ENCODE assay signal across 33 cellular contexts in genomic region chr9:5644522-5644921, GRCh38.
DNase-seq lines count a peak whose midpoint lies in the region; ATAC-seq, FAIRE-seq and TF ChIP-seq lines count a peak whose summit lies in the region.
"Had no signal": no experiment of that assay in that cellular context is flagged by ENCODE, and none has a peak within 500 bp of the region (broad histone marks: within the 10 kb centered on the region; RNA-seq: fewer than 3 reads in every experiment).

No MANE protein-coding gene starts in this region.

- no peaks in the 10 kb centered on the region for H3K4me1 ChIP-seq in MM.1S (ENCODE audit: low read length)
- H3K4me1 ChIP-seq: HAP-1, left lung had no signal

- H3K4me3 ChIP-seq in fibroblast of mammary gland (ENCODE audit: control insufficient read depth, low read depth, low read length) (no peak overlapping the region), MM.1S (ENCODE audit: low read length) (no peak overlapping the region)
- H3K4me3 ChIP-seq: BLaER1, cardiac muscle cell, coronary artery, esophagus squamous epithelium, gastroesophageal sphincter, HAP-1, left lung, ovary, vagina had no signal

- POLR2A ChIA-PET in RWPE1 (lab: Yijun Ruan, JAX; ENCODE audit: low non-redundant PET): no interaction called here

- CTCF ChIA-PET in RWPE1 (lab: Yijun Ruan, JAX): no interaction called here

- TF ChIP-seq CTCF in RWPE1 (conservative IDR thresholded peaks at IDR 0.05; ENCODE audit: low read depth) (no peak), fibroblast of mammary gland (conservative IDR thresholded peaks at IDR 0.05; ENCODE audit: control insufficient read depth, insufficient read depth, low read depth, low read length) (no peak), MM.1S (IDR thresholded peaks at IDR 0.05; ENCODE audit: low read length) (no peak)

- FAIRE-seq in GM19239 (lab: Jason Lieb, UNC): peak; percentile 82

- no peaks in the 10 kb centered on the region for H3K9me2 ChIP-seq in MM.1S (replicated peaks; ENCODE audit: insufficient read depth, low read length)

- H3K4me1 Mint-ChIP-seq in activated T-cell treated with anti-CD3 and anti-CD28 coated beads, Interleukin-2, amount 50 U/mL, for 24 hours (ENCODE audit: low read depth): peaks cover 48% of the 10 kb centered on the region
- H3K4me1 Mint-ChIP-seq: nephron had no signal

- peaks cover 100% of the 10 kb centered on the region for H3K79me2 ChIP-seq in MM.1S (ENCODE audit: low read length)

- no peak overlapping the region for H2AFZ ChIP-seq in MM.1S (ENCODE audit: low read length)

- peaks cover 40% of the 10 kb centered on the region for H3K9me3 Mint-ChIP-seq in activated T-cell treated with anti-CD3 and anti-CD28 coated beads, Interleukin-2, amount 50 U/mL, for 24 hours

- peaks cover 48% of the 10 kb centered on the region for H3K36me3 Mint-ChIP-seq in activated T-cell treated with anti-CD3 and anti-CD28 coated beads, Interleukin-2, amount 50 U/mL, for 24 hours (ENCODE audit: low read depth)

- H3F3A ChIP-seq in MM.1S (ENCODE audit: insufficient read depth, low read length): no peaks in the 10 kb centered on the region

- DNase-seq in activated T-cell treated with anti-CD3 and anti-CD28 coated beads, Interleukin-2, amount 50 U/mL, for 24 hours: no peak
- DNase-seq in activated T-cell treated with anti-CD3 and anti-CD28 coated beads for 4 hours (no peak), GM19239 (ENCODE audit: insufficient read length, low spot score) (no peak), RWPE1 (ENCODE audit: low spot score) (peak; percentile 13), fibroblast of mammary gland (ENCODE audit: low read depth) (peak; percentile 12), MM.1S (no peak), nucleus accumbens (lab: John Stamatoyannopoulos, UW) (no peak)
- DNase-seq: ACHN; activated B cell treated with CpG ODN at 0.5 μM for 24 hours; activated gamma-delta T cell; amygdala; DND-41; effector memory CD8-positive, alpha-beta T cell; esophagus squamous epithelium; hypothalamus; left lung; midbrain; NCI-H1417 treated with DMSO at 0.1 percent for 48 hours; NCI-H446 treated with DMSO at 0.1 percent for 48 hours; ovary; retina; SHP77 treated with DMSO at 0.1 percent for 48 hours; SW 1271; T1000 had no signal

- H3K27me3 Mint-ChIP-seq in activated T-cell treated with anti-CD3 and anti-CD28 coated beads, Interleukin-2, amount 50 U/mL, for 24 hours: no peaks in the 10 kb centered on the region
- H3K27me3 Mint-ChIP-seq: activated B cell treated with CpG ODN at 0.5 μM for 24 hours; effector memory CD8-positive, alpha-beta T cell; stimulated activated memory B cell treated with anti-CD40 and anti-IgM and Interleukin-4, amounts not matched to agents 10 μg/mL and 1 μg/mL and 100 μg/mL, for 72 hours had no signal

- H3K27me3 ChIP-seq in MM.1S (replicated peaks; ENCODE audit: insufficient read depth, low read length): no peaks in the 10 kb centered on the region
- H3K27me3 ChIP-seq: BLaER1, cardiac muscle cell, esophagus squamous epithelium, gastroesophageal sphincter, left lung, ovary, vagina had no signal

- no peak for ATAC-seq in GM18498 (IDR thresholded peaks at IDR 0.05; ENCODE audit: unreplicated experiment)
- ATAC-seq: effector memory CD8-positive, alpha-beta T cell; gastroesophageal sphincter; left lung; stimulated activated memory B cell treated with anti-CD40 and anti-IgM and Interleukin-4, amounts not matched to agents 10 μg/mL and 1 μg/mL and 100 μg/mL, for 72 hours had no signal

- no peak overlapping the region for H3K9ac ChIP-seq in MM.1S (ENCODE audit: low read length)
- H3K9ac ChIP-seq: BLaER1 had no signal

- H3K27ac Mint-ChIP-seq in activated T-cell treated with anti-CD3 and anti-CD28 coated beads, Interleukin-2, amount 50 U/mL, for 24 hours: peak overlapping the region; percentile 69
- H3K27ac Mint-ChIP-seq: activated B cell treated with CpG ODN at 0.5 μM for 24 hours; effector memory CD8-positive, alpha-beta T cell; nephron; stimulated activated memory B cell treated with anti-CD40 and anti-IgM and Interleukin-4, amounts not matched to agents 10 μg/mL and 1 μg/mL and 100 μg/mL, for 72 hours had no signal

- H3K4me2 ChIP-seq in MM.1S (ENCODE audit: low read depth, low read length): no peak overlapping the region

- H3K27ac ChIP-seq in RWPE1 (no peak overlapping the region), MM.1S (ENCODE audit: low read length) (no peak overlapping the region)
- H3K27ac ChIP-seq: BLaER1, cardiac muscle cell, coronary artery, esophagus squamous epithelium, gastroesophageal sphincter, left lung, ovary, vagina had no signal

- H3K4me3 Mint-ChIP-seq in activated T-cell treated with anti-CD3 and anti-CD28 coated beads, Interleukin-2, amount 50 U/mL, for 24 hours: no peak overlapping the region
- H3K4me3 Mint-ChIP-seq: activated B cell treated with CpG ODN at 0.5 μM for 24 hours; effector memory CD8-positive, alpha-beta T cell; nephron; stimulated activated memory B cell treated with anti-CD40 and anti-IgM and Interleukin-4, amounts not matched to agents 10 μg/mL and 1 μg/mL and 100 μg/mL, for 72 hours had no signal

- no peaks in the 10 kb centered on the region for H3K36me3 ChIP-seq in MM.1S (replicated peaks; ENCODE audit: insufficient read depth, low read length)
- H3K36me3 ChIP-seq: cardiac muscle cell, esophagus squamous epithelium, gastroesophageal sphincter, HAP-1, left lung, ovary, vagina had no signal

- H3K9me3 ChIP-seq in MM.1S (replicated peaks; ENCODE audit: insufficient read depth, low read length): no peaks in the 10 kb centered on the region
- H3K9me3 ChIP-seq: ovary had no signal

- H4K20me1 ChIP-seq in MM.1S (ENCODE audit: insufficient read depth, low read length): peaks cover 7% of the 10 kb centered on the region; the same call in 1 of the 2 replicates

Comparison
In these comparisons a context has a peak if more than half of its experiments do, and no peak if none do; other contexts are left out.
1. DNase-seq: peak in RWPE1 (single experiment) and fibroblast of mammary gland (single experiment); none in activated T-cell treated with anti-CD3 and anti-CD28 coated beads, Interleukin-2, amount 50 U/mL, for 24 hours (single experiment), activated T-cell treated with anti-CD3 and anti-CD28 coated beads for 4 hours (single experiment), GM19239 (single experiment), MM.1S (single experiment) and nucleus accumbens (0 of 56).